In the genomic region with DNA sequence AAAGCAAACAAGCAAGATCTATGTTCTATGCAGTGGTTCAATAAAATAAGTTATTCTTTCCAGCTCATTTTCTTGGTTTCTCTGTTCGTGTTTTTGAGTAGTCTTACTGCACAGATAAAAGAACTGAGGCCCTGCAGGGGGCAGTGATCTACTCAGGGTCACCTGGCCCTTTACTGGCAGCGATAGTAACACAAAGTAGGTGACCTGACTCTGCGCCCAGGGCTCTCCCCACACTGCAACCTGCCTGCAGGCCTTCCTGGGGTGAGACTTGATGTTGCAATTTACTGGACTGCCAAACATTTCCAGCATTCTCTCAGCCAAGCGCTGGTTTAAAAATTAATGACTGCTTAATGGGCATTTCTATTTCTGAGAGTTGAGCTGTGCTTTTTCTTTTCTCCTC, we compare ENCODE assay signal across 24 cellular contexts.
"Had no signal": no experiment of that assay in that cellular context is flagged by ENCODE, and none has a peak within 500 bp of the region (broad histone marks: within the 10 kb centered on the region; RNA-seq: fewer than 3 reads in every experiment).

No MANE protein-coding gene starts in this region.

- H3K9me3 Mint-ChIP-seq: activated naive CD4-positive, alpha-beta T cell treated with anti-CD3 and anti-CD28 coated beads, Interleukin-2, amount 10 ng/mL, durations not matched to agents 7 days and 5 days; T-helper 1 cell treated with Interleukin-12 subunit alpha and Interleukin-12 subunit beta and Interleukin-4 antibody, amounts not matched to agents 30 μg/mL and 1 μg/mL, for 36 hours had no signal

- H3K4me1 ChIP-seq: heart right ventricle, parathyroid adenoma, sigmoid colon, stomach, tibial nerve had no signal

- H3K4me2 ChIP-seq: smooth muscle cell had no signal

- H3K4me3 ChIP-seq: heart right ventricle, sigmoid colon, smooth muscle cell, stomach, suprapubic skin, tibial nerve had no signal

- H3K9me3 ChIP-seq: sigmoid colon, stomach, suprapubic skin had no signal

- H3K36me3 Mint-ChIP-seq: activated naive CD4-positive, alpha-beta T cell treated with anti-CD3 and anti-CD28 coated beads, Interleukin-2, amount 10 ng/mL, durations not matched to agents 7 days and 5 days had no signal

- DNase-seq: activated CD4-positive, alpha-beta T cell treated with anti-CD3 and anti-CD28 coated beads for 4 hours; activated CD4-positive, alpha-beta T cell treated with anti-CD3 and anti-CD28 coated beads, Interleukin-2, amount 50 U/mL, for 48 hours; activated CD4-positive, CD25-positive, alpha-beta regulatory T cell; activated CD8-positive, alpha-beta memory T cell treated with anti-CD3 and anti-CD28 coated beads, Interleukin-2, amount 50 U/mL, for 48 hours; activated effector memory CD4-positive, alpha-beta T cell treated with Interleukin-2 at 50 U/mL for 16 hours; activated naive CD4-positive, alpha-beta T cell treated with anti-CD3 and anti-CD28 coated beads, Interleukin-2, amount 10 ng/mL, durations not matched to agents 7 days and 5 days; activated T-cell treated with anti-CD3 and anti-CD28 coated beads, Interleukin-2, amount 50 U/mL, for 4 hours; amygdala; erythroblast; foreskin fibroblast; heart right ventricle; kidney; left ventricle myocardium superior; mesenchymal stem cell; nephron progenitor cell; sigmoid colon; stimulated activated CD4-positive, alpha-beta T cell treated with anti-CD3 and anti-CD28 coated beads, Interleukin-15, amount 100 ng/mL, for 24 hours; stomach had no signal

- H3K27ac ChIP-seq: heart right ventricle, parathyroid adenoma, sigmoid colon, stomach, suprapubic skin, tibial nerve had no signal

- H3K36me3 ChIP-seq: heart right ventricle, sigmoid colon, stomach, tibial nerve had no signal

- H2AFZ ChIP-seq: parathyroid adenoma had no signal

- H3K4me1 Mint-ChIP-seq: activated naive CD4-positive, alpha-beta T cell treated with anti-CD3 and anti-CD28 coated beads, Interleukin-2, amount 10 ng/mL, durations not matched to agents 7 days and 5 days; stimulated activated memory B cell treated with anti-CD40 and anti-IgM and Interleukin-4, amounts not matched to agents 10 μg/mL and 1 μg/mL and 100 μg/mL, for 72 hours had no signal

- H3K79me2 ChIP-seq: parathyroid adenoma had no signal

- H3K27me3 ChIP-seq: heart right ventricle, sigmoid colon, stomach, suprapubic skin, tibial nerve had no signal

- ATAC-seq: activated T-cell treated with anti-CD3 and anti-CD28 coated beads, Interleukin-2, amount 50 U/mL, for 4 hours; heart right ventricle; left ventricle myocardium superior; stimulated activated memory B cell treated with anti-CD40 and anti-IgM and Interleukin-4, amounts not matched to agents 10 μg/mL and 1 μg/mL and 100 μg/mL, for 72 hours had no signal

- H3K9ac ChIP-seq: parathyroid adenoma had no signal

- H3K27ac Mint-ChIP-seq: activated naive CD4-positive, alpha-beta T cell treated with anti-CD3 and anti-CD28 coated beads, Interleukin-2, amount 10 ng/mL, durations not matched to agents 7 days and 5 days; stimulated activated memory B cell treated with anti-CD40 and anti-IgM and Interleukin-4, amounts not matched to agents 10 μg/mL and 1 μg/mL and 100 μg/mL, for 72 hours; T-helper 1 cell treated with Interleukin-12 subunit alpha and Interleukin-12 subunit beta and Interleukin-4 antibody, amounts not matched to agents 30 μg/mL and 1 μg/mL, for 36 hours had no signal

- H3K4me3 Mint-ChIP-seq: activated naive CD4-positive, alpha-beta T cell treated with anti-CD3 and anti-CD28 coated beads, Interleukin-2, amount 10 ng/mL, durations not matched to agents 7 days and 5 days; activated T-cell treated with anti-CD3 and anti-CD28 coated beads, Interleukin-2, amount 50 U/mL, for 4 hours; nephron progenitor cell; stimulated activated memory B cell treated with anti-CD40 and anti-IgM and Interleukin-4, amounts not matched to agents 10 μg/mL and 1 μg/mL and 100 μg/mL, for 72 hours; T-helper 1 cell treated with Interleukin-12 subunit alpha and Interleukin-12 subunit beta and Interleukin-4 antibody, amounts not matched to agents 30 μg/mL and 1 μg/mL, for 36 hours had no signal
